ENCODE assay signal across 10 cellular contexts in the genomic region with DNA sequence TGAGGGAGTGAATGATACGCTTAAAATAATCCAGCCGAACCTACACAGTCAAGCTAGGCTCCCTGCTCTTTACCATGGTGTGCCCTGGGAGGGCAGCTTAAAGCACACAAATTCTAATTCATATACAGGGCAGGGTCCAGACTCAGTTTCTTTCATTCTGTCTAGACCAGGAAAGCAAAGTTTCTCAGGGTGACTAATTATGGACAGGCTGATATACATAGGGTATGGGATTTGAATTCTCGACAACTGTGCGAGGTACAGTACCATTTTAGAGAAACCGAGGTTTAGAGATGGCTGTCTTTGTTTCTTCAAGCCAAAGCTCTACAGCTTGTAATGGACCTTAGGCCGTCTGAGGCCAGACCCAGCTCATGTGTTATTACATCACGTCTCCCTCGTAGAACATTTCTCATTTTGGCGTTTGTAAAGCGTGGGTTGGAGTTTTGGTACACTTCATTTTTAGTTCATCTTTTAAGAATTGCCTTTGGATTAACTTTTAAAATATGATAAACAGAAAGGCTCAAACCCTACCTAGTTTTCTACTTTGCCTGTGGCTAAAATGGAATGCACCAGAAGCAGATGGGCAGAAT. TPM values are rescaled to one million over a fixed set of nuclear protein-coding genes. Genes with fewer than 3 reads are reported as not detected.
DNase-seq lines count a peak whose midpoint lies in the region; ATAC-seq, FAIRE-seq and TF ChIP-seq lines count a peak whose summit lies in the region.
"Had no signal": no experiment of that assay in that cellular context is flagged by ENCODE, and none has a peak within 500 bp of the region (broad histone marks: within the 10 kb centered on the region; RNA-seq: fewer than 3 reads in every experiment).

No MANE protein-coding gene starts in this region.

- H3K4me1 Mint-ChIP-seq in mesothelial cell of epicardium: peaks cover 70% of the 10 kb centered on the region

- H3K4me1 ChIP-seq in GM12878 (ENCODE audit: control insufficient read depth, insufficient read depth, low read length): peaks cover 8% of the 10 kb centered on the region
- peaks cover 13 to 39% (median 24%) of the 10 kb centered on the region in 4 donors for H3K4me1 ChIP-seq in upper lobe of left lung

- TF ChIP-seq CTCF in GM12878 (IDR thresholded peaks at IDR 0.05 in 2 of 3, conservative IDR thresholded peaks at IDR 0.05 in 1 of 3; ENCODE audit: control insufficient read depth in 2 of 3, extremely low read depth in 1 of 3, insufficient read depth in 1 of 3, low read depth in 3 of 3, low read length in 3 of 3): no peak
- no peak for TF ChIP-seq CTCF in mesothelial cell of epicardium (IDR thresholded peaks at IDR 0.05; ENCODE audit: unreplicated experiment)
- no peak for TF ChIP-seq CTCF in upper lobe of left lung (IDR thresholded peaks at IDR 0.05)

- in situ Hi-C loops in GM12878 (cut with MboI): loop anchor here (5.0 to 25.0 kb wide), 3 partner anchors 195 to 1095 kb away; no protein-coding TSS in a partner anchor

- ATAC-seq in left ventricle myocardium superior (no peak), Right ventricle myocardium superior (ENCODE audit: poor library complexity) (no peak), GM12878 (no peak), upper lobe of left lung (ENCODE audit: low FRiP score in 2 of 2) (no peak), HG02852 (IDR thresholded peaks at IDR 0.05; ENCODE audit: unreplicated experiment) (no peak)

- H3K4me3 ChIP-seq in GM12878 (no peak overlapping the region), upper lobe of left lung (peak overlapping the region; percentile 12 to 81 (median 74))

- H3K27ac Mint-ChIP-seq in mesothelial cell of epicardium: peak overlapping the region; percentile 55

- DNase-seq in left ventricle myocardium superior: peak; percentile 31
- DNase-seq in Right ventricle myocardium superior: no peak
- no peak for DNase-seq in GM12878 (ENCODE audit: low read depth, low spot score)
- no peak for DNase-seq in mesothelial cell of epicardium (ENCODE audit: low spot score in 2 of 2, unreplicated experiment in 2 of 2)
- peak in 1 of 2 donors; percentile 42 for DNase-seq in upper lobe of left lung
- no peak for DNase-seq in D341Med (ENCODE audit: low spot score)
- no peak for DNase-seq in iPS-NIHi7 (ENCODE audit: extremely low spot score)
- DNase-seq: DMS79, NCI-H524 treated with DMSO at 0.1 percent for 48 hours had no signal

- TF ChIP-seq EP300 in GM12878 (IDR thresholded peaks at IDR 0.05; ENCODE audit: borderline replicate concordance in 1 of 2, control insufficient read depth in 1 of 2, low read depth in 2 of 2, low read length in 2 of 2): no peak
- no peak for TF ChIP-seq EP300 in upper lobe of left lung (IDR thresholded peaks at IDR 0.05)

- CTCF ChIA-PET in GM12878 (lab: Yijun Ruan, JAX): interaction anchor here (1.0 to 1.4 kb wide), 2 partner anchors 53 to 1103 kb away, joined by 3 to 5 read pairs; no protein-coding TSS in a partner anchor

- H3K9me3 ChIP-seq in GM12878 (replicated peaks; ENCODE audit: control insufficient read depth, insufficient read depth, low read length) (no peaks in the 10 kb centered on the region), upper lobe of left lung (no peaks in the 10 kb centered on the region)

- RAD21 ChIA-PET in GM12878 (lab: Charles Lee; ENCODE audit: unreplicated experiment): interaction anchor here (0.9 to 2.8 kb wide), 2 partner anchors 12 to 196 kb away, joined by 3 to 12 read pairs; no protein-coding TSS in a partner anchor

- H2AFZ ChIP-seq in GM12878 (ENCODE audit: control insufficient read depth, low read depth, low read length): no peak overlapping the region

- peak overlapping the region; percentile 98 for H3K4me2 ChIP-seq in GM12878 (ENCODE audit: control insufficient read depth, insufficient read depth)

- H3K27me3 Mint-ChIP-seq in mesothelial cell of epicardium (ENCODE audit: low read depth): peaks cover 17% of the 10 kb centered on the region

- TF ChIP-seq RAD21 in GM12878 (IDR thresholded peaks at IDR 0.05; ENCODE audit: insufficient read depth, low read depth, low read length): no peak

- BruUV-seq in GM12878 (replicated peaks; lab: Mats Ljungman, UMichigan): no TSS peak

- H3K9ac ChIP-seq in GM12878 (ENCODE audit: control insufficient read depth, insufficient read depth, low read length): no peak overlapping the region

- 31% methylated on average over 10 of the region's 10 CpGs for WGBS in GM12878 (ENCODE audit: insufficient coverage, insufficient replicate concordance, low lambda C conversion rate, missing lambda C conversion rate)
- WGBS in upper lobe of left lung, 2 donors: 61 to 79% methylated on average over 10 of the region's 10 CpGs

- H3K36me3 ChIP-seq in GM12878 (ENCODE audit: control insufficient read depth in 2 of 2, insufficient read depth in 2 of 2, low read length in 1 of 2) (no peaks in the 10 kb centered on the region), upper lobe of left lung (no peaks in the 10 kb centered on the region)

- peak; percentile 49 for FAIRE-seq in GM12878 (lab: Jason Lieb, UNC)

- H3K9me3 Mint-ChIP-seq in mesothelial cell of epicardium: no peaks in the 10 kb centered on the region

- peaks cover 3% of the 10 kb centered on the region; the same call in 1 of the 2 replicates for H4K20me1 ChIP-seq in GM12878 (ENCODE audit: control insufficient read depth, insufficient read depth)

- H3K27ac ChIP-seq in GM12878 (ENCODE audit: control insufficient read depth, insufficient read depth) (no peak overlapping the region), upper lobe of left lung (peak overlapping the region; percentile 82 to 95 (median 89))

- intact Hi-C loops in left ventricle myocardium superior (cut with micrococcal nuclease): no loop called here
- intact Hi-C loops in Right ventricle myocardium superior (cut with DNase I): loop anchor here (10.0 kb wide), 2 partner anchors 288 to 968 kb away; no protein-coding TSS in a partner anchor
- intact Hi-C loops in GM12878 (cut with micrococcal nuclease; ENCODE audit: unreplicated experiment): loop anchor here (5.0 to 10.0 kb wide), 4 partner anchors 105 to 658 kb away; no protein-coding TSS in a partner anchor

- POLR2A ChIA-PET in GM12878 (lab: Charles Lee): no interaction called here

- SMC1A ChIA-PET in GM12878 (lab: Charles Lee; ENCODE audit: uncharacterized antibody, unreplicated experiment): interaction anchor here (1.1 to 1.4 kb wide), 5 partner anchors 8 to 561 kb away, joined by 3 to 4 read pairs (median 4); no protein-coding TSS in a partner anchor

- TF ChIP-seq POLR2A in GM12878 (IDR thresholded peaks at IDR 0.05; ENCODE audit: low read depth, low read length): no peak
- TF ChIP-seq POLR2A in upper lobe of left lung (IDR thresholded peaks at IDR 0.05): peak in 1 of 4 donors; percentile 40

- H3K27me3 ChIP-seq in GM12878 (replicated peaks in 1 of 2; ENCODE audit: control insufficient read depth in 2 of 2, insufficient read depth in 2 of 2, low read length in 1 of 2) (peaks cover 5 to 19% of the 10 kb centered on the region in 2 experiments; a peak in 3 of 4 replicates), upper lobe of left lung (peaks cover 0 to 9% (median under 1%) of the 10 kb centered on the region in 4 donors)

- H3K4me3 Mint-ChIP-seq in mesothelial cell of epicardium: peak overlapping the region; percentile 75

- peaks cover 10% of the 10 kb centered on the region for H3K36me3 Mint-ChIP-seq in mesothelial cell of epicardium

- H3K79me2 ChIP-seq in GM12878 (ENCODE audit: control insufficient read depth, insufficient read depth, low read length): no peaks in the 10 kb centered on the region; the same call in 1 of the 2 replicates

TF ChIP-seq in GM12878, 131 proteins besides CTCF, POLR2A, EP300 and RAD21 (continues in another document):
- no peak for TF ChIP-seq GATAD2B (conservative IDR thresholded peaks at IDR 0.05; ENCODE audit: low read depth)
- TF ChIP-seq KLF5 (IDR thresholded peaks at IDR 0.05; ENCODE audit: partially characterized antibody): no peak
- no peak for TF ChIP-seq RELA (IDR thresholded peaks at IDR 0.05; ENCODE audit: borderline replicate concordance, partially characterized antibody)
- TF ChIP-seq, protein P1, sequence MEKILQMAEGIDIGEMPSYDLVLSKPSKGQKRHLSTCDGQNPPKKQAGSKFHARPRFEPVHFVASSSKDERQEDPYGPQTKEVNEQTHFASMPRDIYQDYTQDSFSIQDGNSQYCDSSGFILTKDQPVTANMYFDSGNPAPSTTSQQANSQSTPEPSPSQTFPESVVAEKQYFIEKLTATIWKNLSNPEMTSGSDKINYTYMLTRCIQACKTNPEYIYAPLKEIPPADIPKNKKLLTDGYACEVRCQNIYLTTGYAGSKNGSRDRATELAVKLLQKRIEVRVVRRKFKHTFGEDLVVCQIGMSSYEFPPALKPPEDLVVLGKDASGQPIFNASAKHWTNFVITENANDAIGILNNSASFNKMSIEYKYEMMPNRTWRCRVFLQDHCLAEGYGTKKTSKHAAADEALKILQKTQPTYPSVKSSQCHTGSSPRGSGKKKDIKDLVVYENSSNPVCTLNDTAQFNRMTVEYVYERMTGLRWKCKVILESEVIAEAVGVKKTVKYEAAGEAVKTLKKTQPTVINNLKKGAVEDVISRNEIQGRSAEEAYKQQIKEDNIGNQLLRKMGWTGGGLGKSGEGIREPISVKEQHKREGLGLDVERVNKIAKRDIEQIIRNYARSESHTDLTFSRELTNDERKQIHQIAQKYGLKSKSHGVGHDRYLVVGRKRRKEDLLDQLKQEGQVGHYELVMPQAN (conservative IDR thresholded peaks at IDR 0.05): no peak
- TF ChIP-seq GABPA (IDR thresholded peaks at IDR 0.05; ENCODE audit: low read depth): no peak
- no peak for TF ChIP-seq CHD2 (IDR thresholded peaks at IDR 0.05; ENCODE audit: borderline replicate concordance, low read depth, low read length)

RNA-seq across cellular contexts. Expression of a gene that starts 2.8 kb away (rescaled TPM):
- total RNA-seq in left ventricle myocardium superior: 6.6 TPM
- 7.4 TPM for total RNA-seq in Right ventricle myocardium superior
- total RNA-seq in GM12878 (2013; cell fraction: nucleolus; rRNA removed): 4.8 and 6.2 TPM in 2 replicates
- 1.9 and 2.6 TPM in 2 replicates for total RNA-seq in GM12878 (2014; rRNA removed)
- 0.32 and 0.54 TPM in 2 replicates for total RNA-seq in GM12878 (2014; rRNA removed; fragmentation: Illumina TruSeq; extraction: Trizol)
- total RNA-seq in GM12878 (2021): 1.8 and 1.9 TPM in 2 replicates
- polyA plus RNA-seq in GM12878 (2011; ENCODE audit: low read depth): 0.84 TPM
- 2.8 and 3.7 TPM in 2 replicates for polyA plus RNA-seq in GM12878 (2011; rRNA removed)
- 6.6 and 8.7 TPM in 2 replicates for polyA plus RNA-seq in GM12878 (2011; cell fraction: cytosol; rRNA removed)
- polyA plus RNA-seq in GM12878 (2011; cell fraction: nucleus; rRNA removed): 11.3 and 13.7 TPM in 2 replicates
- 0.42 and 0.49 TPM in 2 replicates for polyA plus RNA-seq in GM12878 (2012)
- 0.22 and 0.31 TPM in 2 replicates for polyA plus RNA-seq in GM12878 (2014; fragmentation: Illumina TruSeq; extraction: Trizol)
- polyA plus RNA-seq in GM12878 (2014; fragmentation: Nextera tagmentation; extraction: Ambion mirVana): under 1 TPM; 0.15 to 0.18 TPM
- 0.63 and 1.8 TPM in 2 replicates for polyA plus RNA-seq in GM12878 (2014; rRNA removed)
- 1 to 10 TPM in 1 of 2 experiments, under 1 TPM in 1; 0.60 to 2.3 TPM for polyA plus RNA-seq in GM12878 (2016; fragmentation: Nextera tagmentation; extraction: Ambion mirVana)
- polyA minus RNA-seq in GM12878 (2011; rRNA and poly(A)+ RNA removed): 5.0 and 11.5 TPM in 2 replicates
- 6.5 and 10.9 TPM in 2 replicates for polyA minus RNA-seq in GM12878 (2011; cell fraction: cytosol; rRNA and poly(A)+ RNA removed)
- 22.1 and 38.8 TPM in 2 replicates for polyA minus RNA-seq in GM12878 (2011; cell fraction: nucleus; rRNA and poly(A)+ RNA removed)
- total RNA-seq in mesothelial cell of epicardium: 40.0 to 48.1 TPM (median 42.0 TPM) in 3 replicates
- total RNA-seq in upper lobe of left lung: 10 to 100 TPM; 33.9 to 64.1 (median 45.8) TPM
